10 cellular contexts compared by ENCODE assay signal in genomic region chr21:29938968-29939858, GRCh38. TPM values are rescaled to one million over a fixed set of nuclear protein-coding genes. Genes with fewer than 3 reads are reported as not detected.
DNase-seq lines count a peak whose midpoint lies in the region; ATAC-seq and TF ChIP-seq lines count a peak whose summit lies in the region.
"Had no signal": no experiment of that assay in that cellular context is flagged by ENCODE, and none has a peak within 500 bp of the region (broad histone marks: within the 10 kb centered on the region; RNA-seq: fewer than 3 reads in every experiment).

No MANE protein-coding gene starts in this region.

- no peak for TF ChIP-seq POLR2A in body of pancreas (IDR thresholded peaks at IDR 0.05)
- TF ChIP-seq POLR2A in spleen (IDR thresholded peaks at IDR 0.05), result no peak

- H3K4me1 ChIP-seq in body of pancreas (peaks cover 14% of the 10 kb centered on the region), iPS-20b (ENCODE audit: insufficient read depth, low read length) (no peaks in the 10 kb centered on the region; the same call in 1 of the 2 replicates), spleen (peaks cover 0 to 11% (median 5%) of the 10 kb centered on the region in 6 donors)
- H3K4me1 ChIP-seq in effector memory CD4-positive, alpha-beta T cell (ENCODE audit: control insufficient read depth, insufficient read depth, low read length, poor library complexity, severe bottlenecking), result no peaks in the 10 kb centered on the region
- H3K4me1 ChIP-seq: A549 had no signal

- H3K27ac ChIP-seq in body of pancreas (no peak overlapping the region), iPS-20b (ENCODE audit: low read length) (no peak overlapping the region), spleen (no peak overlapping the region)
- H3K27ac ChIP-seq in effector memory CD4-positive, alpha-beta T cell (ENCODE audit: insufficient read depth, low read length, poor library complexity, severe bottlenecking), result no peak overlapping the region
- H3K27ac ChIP-seq: A549 had no signal

- DNase-seq in NCI-H146 (lab: John Stamatoyannopoulos, UW) (peak; percentile 35), NCI-H146 treated with DMSO at 0.1 percent for 48 hours (lab: John Stamatoyannopoulos, UW; ENCODE audit: unreplicated experiment) (no peak), body of pancreas (peak in 1 of 4 donors; percentile 8), spleen (peak; percentile 68), left colon (no peak), HK-2 (ENCODE audit: unreplicated experiment) (no peak)
- no peak for DNase-seq in effector memory CD4-positive, alpha-beta T cell

- H3K27me3 ChIP-seq in body of pancreas, result peaks cover 0 to 14% of the 10 kb centered on the region in 2 donors
- peaks cover 64% of the 10 kb centered on the region for H3K27me3 ChIP-seq in iPS-20b (ENCODE audit: insufficient read depth, low read length)
- peaks cover 0 to 58% (median 16%) of the 10 kb centered on the region in 7 donors for H3K27me3 ChIP-seq in spleen (replicated peaks in 1 of 7)
- H3K27me3 ChIP-seq in effector memory CD4-positive, alpha-beta T cell (replicated peaks; ENCODE audit: control insufficient read depth, insufficient read depth, low read length, poor library complexity, severe bottlenecking), result no peaks in the 10 kb centered on the region

- no peaks in the 10 kb centered on the region for H3K36me3 ChIP-seq in body of pancreas (replicated peaks in 1 of 2; ENCODE audit: insufficient read depth in 1 of 2, low read depth in 2 of 2)
- H3K36me3 ChIP-seq in iPS-20b (ENCODE audit: insufficient read depth, low read depth, low read length), result no peaks in the 10 kb centered on the region
- no peaks in the 10 kb centered on the region for H3K36me3 ChIP-seq in spleen
- no peaks in the 10 kb centered on the region for H3K36me3 ChIP-seq in effector memory CD4-positive, alpha-beta T cell (ENCODE audit: control insufficient read depth, insufficient read depth, low read length)

- peak; percentile 30 for ATAC-seq in body of pancreas
- no peak for ATAC-seq in left colon
- ATAC-seq: A549 had no signal

- H3K4me3 ChIP-seq in body of pancreas (peak overlapping the region in 1 of 2 donors; percentile 1), iPS-20b (ENCODE audit: low read length) (peak overlapping the region; percentile 93), spleen (peak overlapping the region in 6 of 8 donors; percentile 9 to 53 (median 23))
- no peak overlapping the region for H3K4me3 ChIP-seq in effector memory CD4-positive, alpha-beta T cell (ENCODE audit: insufficient read depth, low read depth, low read length, poor library complexity, severe bottlenecking)
- H3K4me3 ChIP-seq: A549 had no signal

- WGBS in body of pancreas, 2 donors, result 1 to 3% methylated on average over 13 to 68 of the region's 68 CpGs
- WGBS in spleen, 5 donors, result 4 to 12% (median 5%) methylated on average over 29 to 68 of the region's 68 CpGs

- H3K9me3 ChIP-seq in body of pancreas (no peaks in the 10 kb centered on the region), iPS-20b (ENCODE audit: insufficient read depth, low read depth, low read length) (no peaks in the 10 kb centered on the region), spleen (no peaks in the 10 kb centered on the region)
- H3K9me3 ChIP-seq in effector memory CD4-positive, alpha-beta T cell (ENCODE audit: control insufficient read depth, low read length), result no peaks in the 10 kb centered on the region
- H3K9me3 ChIP-seq: A549 had no signal

- intact Hi-C loops in body of pancreas (cut with DNase I) (no loop called here), spleen (cut with DNase I; ENCODE audit: low total_unique reads) (no loop called here), left colon (cut with DNase I, micrococcal nuclease) (no loop called here)

- peak overlapping the region; percentile 56; the same call in 1 of the 2 replicates for H3K9ac ChIP-seq in iPS-20b (ENCODE audit: low read depth, low read length)

- no peak for TF ChIP-seq CTCF in body of pancreas (IDR thresholded peaks at IDR 0.05)
- TF ChIP-seq CTCF in spleen (IDR thresholded peaks at IDR 0.05 in 8 of 11, conservative IDR thresholded peaks at IDR 0.05 in 3 of 11), result no peak

RNA-seq across cellular contexts. Expression of gene GRIK1, which starts 0.6 kb away (rescaled TPM):
- total RNA-seq in body of pancreas (under 1 TPM in 1 of 2 donors, not detected in 1; 0.66 TPM), spleen (under 1 TPM in 1 of 7 donors, not detected in 6; 0.17 TPM), left colon (under 1 TPM; 0.09 to 0.14 TPM)
- under 1 TPM in 2 of 3 donors, not detected in 1; 0.02 to 0.04 TPM for polyA plus RNA-seq in spleen
- total RNA-seq: activated CD8-positive, alpha-beta memory T cell treated with anti-CD3 and anti-CD28 coated beads for 36 hours had no signal
- polyA plus RNA-seq: A549 had no signal

Comparison
In these comparisons a context has a peak if more than half of its experiments do, and no peak if none do; other contexts are left out.
1. DNase-seq: peak in NCI-H146 (single experiment) and spleen (single experiment); none in NCI-H146 treated with DMSO at 0.1 percent for 48 hours (single experiment), left colon (0 of 2), effector memory CD4-positive, alpha-beta T cell (0 of 3) and HK-2 (single experiment).